In genomic region chr11:48184452-48184851, GRCh38 we compare ENCODE assay signal across 19 cellular contexts. TPM values are rescaled to one million over a fixed set of nuclear protein-coding genes. Genes with fewer than 3 reads are reported as not detected.
"Had no signal": no experiment of that assay in that cellular context is flagged by ENCODE, and none has a peak within 500 bp of the region (broad histone marks: within the 10 kb centered on the region; RNA-seq: fewer than 3 reads in every experiment).

No MANE protein-coding gene starts in this region.

- H3K27ac ChIP-seq: adrenal gland, breast epithelium, coronary artery, gastrocnemius medialis, spleen had no signal

- H3K4me1 ChIP-seq: adrenal gland, breast epithelium, gastrocnemius medialis, spleen had no signal

- H3K36me3 ChIP-seq: adrenal gland, breast epithelium, gastrocnemius medialis, spleen had no signal

- FAIRE-seq: astrocyte, endometrium, kidney had no signal

- DNase-seq: activated CD4-positive, alpha-beta T cell treated with anti-CD3 and anti-CD28 coated beads, Interleukin-2, amount 50 U/mL, for 4 hours; activated effector memory CD4-positive, alpha-beta T cell treated with anti-CD3 and anti-CD28 coated beads, Interleukin-2, amount 50 U/mL, for 16 hours; activated T-cell treated with anti-CD3 and anti-CD28 coated beads, Interleukin-2, amount 50 U/mL, for 72 hours; adrenal gland; gastrocnemius medialis; head of caudate nucleus; kidney; nephron progenitor cell; nucleus accumbens; spleen; stimulated activated CD8-positive, alpha-beta memory T cell treated with anti-CD3 and anti-CD28 coated beads, Interleukin-4, amount 100 ng/mL, for 48 hours; stimulated activated naive CD4-positive, alpha-beta T cell had no signal

- ATAC-seq: activated naive CD4-positive, alpha-beta T cell treated with anti-CD3 and anti-CD28 coated beads, Interleukin-2, amount 50 U/mL, for 72 hours; activated T-cell treated with anti-CD3 and anti-CD28 coated beads, Interleukin-2, amount 50 U/mL, for 72 hours; gastrocnemius medialis; left lobe of liver had no signal

- H3K27me3 ChIP-seq: adrenal gland, breast epithelium, gastrocnemius medialis, spleen had no signal

- H3K9me3 ChIP-seq: adrenal gland, breast epithelium, gastrocnemius medialis, spleen had no signal

- H3K4me3 ChIP-seq: adrenal gland, breast epithelium, coronary artery, gastrocnemius medialis, spleen had no signal

RNA-seq across cellular contexts. Expression of gene OR4B1, which starts 32.2 kb away (rescaled TPM):
- polyA plus RNA-seq: adrenal gland, esophagus, spleen had no signal
